Comparison of ENCODE assay signal across 6 cellular contexts in the genomic region with DNA sequence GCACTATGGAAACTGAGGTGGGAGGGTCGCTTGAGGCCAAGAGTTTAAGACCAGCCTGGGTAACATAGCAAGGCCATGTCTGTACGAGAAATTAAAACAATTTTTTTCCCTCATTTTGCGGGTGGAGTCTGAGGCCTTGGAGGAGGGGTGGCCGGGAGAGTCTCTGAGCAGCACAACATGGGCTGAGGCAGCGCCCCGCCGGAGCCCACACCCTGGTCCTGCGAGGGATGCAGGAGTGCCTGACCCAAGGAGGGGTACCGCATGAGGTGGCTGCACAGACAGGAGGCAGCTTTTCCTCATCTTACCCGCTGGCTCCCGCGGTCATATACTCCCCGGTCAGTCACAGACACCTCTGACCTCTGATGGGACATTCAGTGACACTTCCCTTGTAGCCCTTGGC.
"Had no signal": no experiment of that assay in that cellular context is flagged by ENCODE, and none has a peak within 500 bp of the region (broad histone marks: within the 10 kb centered on the region; RNA-seq: fewer than 3 reads in every experiment).

No MANE protein-coding gene starts in this region.

- H3K4me3 Mint-ChIP-seq: HFFc6 had no signal

- H3K27ac Mint-ChIP-seq: HFFc6 had no signal

- H3K9me3 Mint-ChIP-seq: HFFc6 had no signal

- H3K9me3 ChIP-seq: HAP-1 had no signal

- H3K27ac ChIP-seq: GM23248 had no signal

- H3K9ac ChIP-seq: GM23248 had no signal

- H2AFZ ChIP-seq: GM23248 had no signal

- DNase-seq: GM23248, GOT3, H7, HFFc6, IMR-90 had no signal

- H3K4me3 ChIP-seq: GM23248, HAP-1 had no signal
